Comparison of ENCODE assay signal across 15 cellular contexts in the genomic region with DNA sequence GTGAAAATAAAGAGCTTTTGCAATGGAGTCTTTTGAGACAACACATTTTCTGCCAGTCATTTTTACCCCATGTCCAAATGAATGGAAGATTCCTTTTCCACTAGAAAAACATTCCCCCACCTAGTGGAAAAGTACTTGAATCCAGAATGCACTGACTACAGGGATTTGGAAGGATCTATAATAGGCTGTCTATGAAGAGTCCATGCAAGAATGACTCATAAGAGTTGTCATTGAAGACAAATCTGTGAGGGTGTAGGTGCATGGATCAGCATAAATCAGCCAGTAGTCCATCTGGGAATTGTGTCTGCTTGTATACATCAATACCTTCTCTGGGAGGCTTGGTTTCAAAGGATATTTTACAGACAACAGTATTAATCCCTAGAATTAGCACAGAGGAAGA. TPM values are rescaled to one million over a fixed set of nuclear protein-coding genes. Genes with fewer than 3 reads are reported as not detected.
DNase-seq lines count a peak whose midpoint lies in the region; ATAC-seq and TF ChIP-seq lines count a peak whose summit lies in the region.
"Had no signal": no experiment of that assay in that cellular context is flagged by ENCODE, and none has a peak within 500 bp of the region (broad histone marks: within the 10 kb centered on the region; RNA-seq: fewer than 3 reads in every experiment).

No MANE protein-coding gene starts in this region.

- H3K27me3 Mint-ChIP-seq in endothelial cell (ENCODE audit: unreplicated experiment) (peaks cover 3% of the 10 kb centered on the region), nephron (ENCODE audit: low read depth) (no peaks in the 10 kb centered on the region)
- peaks cover 20% of the 10 kb centered on the region for H3K27me3 Mint-ChIP-seq in activated T-helper 17 cell treated with anti-CD3 and anti-CD28 coated beads, Interleukin-2, amount 50 U/mL, for 72 hours

- H3K9me3 Mint-ChIP-seq in endothelial cell (ENCODE audit: unreplicated experiment) (peaks cover 4% of the 10 kb centered on the region), nephron (no peaks in the 10 kb centered on the region)
- H3K9me3 Mint-ChIP-seq in activated T-helper 17 cell treated with anti-CD3 and anti-CD28 coated beads, Interleukin-2, amount 50 U/mL, for 72 hours, result no peaks in the 10 kb centered on the region

- peak overlapping the region; percentile 92 for H3K27ac Mint-ChIP-seq in endothelial cell (ENCODE audit: unreplicated experiment)
- H3K27ac Mint-ChIP-seq in nephron, result peak overlapping the region; percentile 73 to 85 (median 74)
- H3K27ac Mint-ChIP-seq in activated T-helper 17 cell treated with anti-CD3 and anti-CD28 coated beads, Interleukin-2, amount 50 U/mL, for 72 hours, result no peak overlapping the region
- H3K27ac Mint-ChIP-seq: memory B cell; stimulated activated memory B cell treated with anti-CD40 and anti-IgM and Interleukin-4, amounts not matched to agents 10 μg/mL and 1 μg/mL and 100 μg/mL, for 72 hours; T-helper 2 cell treated with Interferon-gamma antibody and Interleukin-4, amounts not matched to agents 5 μg/mL and 100 μg/mL, for 36 hours had no signal

- DNase-seq in COLO829 (ENCODE audit: low spot score) (peak; percentile 76), M059J (ENCODE audit: low read depth) (peak; percentile 76), endothelial cell (ENCODE audit: low spot score) (no peak), RPMI8226 (no peak), SIG-M5 treated with dmso at 0.1 percent for 504 hours (lab: John Stamatoyannopoulos, UW; ENCODE audit: unreplicated experiment) (no peak)
- no peak for DNase-seq in activated effector memory CD4-positive, alpha-beta T cell treated with Interleukin-2 at 50 U/mL for 16 hours
- DNase-seq: activated effector memory CD4-positive, alpha-beta T cell treated with anti-CD3 and anti-CD28 coated beads, Interleukin-2, amount 50 U/mL, for 16 hours; C1 segment of cervical spinal cord; NCI-H2171; posterior cingulate gyrus had no signal

- TF ChIP-seq CTCF in endothelial cell (IDR thresholded peaks at IDR 0.05; ENCODE audit: unreplicated experiment), result no peak
- TF ChIP-seq CTCF in nephron (IDR thresholded peaks at IDR 0.05; ENCODE audit: unreplicated experiment in 3 of 3), result no peak

- no peak for ATAC-seq in activated T-helper 17 cell treated with anti-CD3 and anti-CD28 coated beads, Interleukin-2, amount 50 U/mL, for 72 hours (replicated peaks)
- ATAC-seq: stimulated activated memory B cell treated with anti-CD40 and anti-IgM and Interleukin-4, amounts not matched to agents 10 μg/mL and 1 μg/mL and 100 μg/mL, for 72 hours had no signal

- peaks cover 41% of the 10 kb centered on the region for H3K4me1 Mint-ChIP-seq in endothelial cell (ENCODE audit: unreplicated experiment)
- peaks cover 46% of the 10 kb centered on the region for H3K4me1 Mint-ChIP-seq in nephron
- no peaks in the 10 kb centered on the region for H3K4me1 Mint-ChIP-seq in activated T-helper 17 cell treated with anti-CD3 and anti-CD28 coated beads, Interleukin-2, amount 50 U/mL, for 72 hours
- H3K4me1 Mint-ChIP-seq: memory B cell; stimulated activated memory B cell treated with anti-CD40 and anti-IgM and Interleukin-4, amounts not matched to agents 10 μg/mL and 1 μg/mL and 100 μg/mL, for 72 hours had no signal

- no peak overlapping the region for H3K4me3 Mint-ChIP-seq in endothelial cell (ENCODE audit: unreplicated experiment)
- H3K4me3 Mint-ChIP-seq in nephron, result no peak overlapping the region
- H3K4me3 Mint-ChIP-seq in activated T-helper 17 cell treated with anti-CD3 and anti-CD28 coated beads, Interleukin-2, amount 50 U/mL, for 72 hours, result no peak overlapping the region
- H3K4me3 Mint-ChIP-seq: memory B cell; stimulated activated memory B cell treated with anti-CD40 and anti-IgM and Interleukin-4, amounts not matched to agents 10 μg/mL and 1 μg/mL and 100 μg/mL, for 72 hours; T-helper 2 cell treated with Interferon-gamma antibody and Interleukin-4, amounts not matched to agents 5 μg/mL and 100 μg/mL, for 36 hours had no signal

- H3K36me3 Mint-ChIP-seq in endothelial cell (ENCODE audit: low read depth, unreplicated experiment) (peaks cover 5% of the 10 kb centered on the region), nephron (ENCODE audit: low read depth) (no peaks in the 10 kb centered on the region)
- no peaks in the 10 kb centered on the region for H3K36me3 Mint-ChIP-seq in activated T-helper 17 cell treated with anti-CD3 and anti-CD28 coated beads, Interleukin-2, amount 50 U/mL, for 72 hours (ENCODE audit: low read depth)
- H3K36me3 Mint-ChIP-seq: memory B cell; stimulated activated memory B cell treated with anti-CD40 and anti-IgM and Interleukin-4, amounts not matched to agents 10 μg/mL and 1 μg/mL and 100 μg/mL, for 72 hours had no signal

RNA-seq across cellular contexts. Expression of a gene that starts 32.5 kb away (rescaled TPM):
- total RNA-seq in M059J (2014; rRNA removed; shearing (Covaris generic)), result 28.3 and 35.5 TPM in 2 replicates
- total RNA-seq in endothelial cell (ENCODE audit: unreplicated experiment), result 15.4 TPM
- 10 to 100 TPM; 13.4 to 19.8 TPM for total RNA-seq in activated T-helper 17 cell treated with anti-CD3 and anti-CD28 coated beads, Interleukin-2, amount 50 U/mL, for 72 hours

Comparison
In these comparisons a context has a peak if more than half of its experiments do, and no peak if none do; other contexts are left out.
1. DNase-seq: peak in COLO829 (single experiment) and M059J (single experiment); none in endothelial cell (single experiment), RPMI8226 (single experiment), activated effector memory CD4-positive, alpha-beta T cell treated with Interleukin-2 at 50 U/mL for 16 hours (single experiment) and SIG-M5 treated with dmso at 0.1 percent for 504 hours (single experiment).